3 cellular contexts compared by ENCODE assay signal in the genomic region with DNA sequence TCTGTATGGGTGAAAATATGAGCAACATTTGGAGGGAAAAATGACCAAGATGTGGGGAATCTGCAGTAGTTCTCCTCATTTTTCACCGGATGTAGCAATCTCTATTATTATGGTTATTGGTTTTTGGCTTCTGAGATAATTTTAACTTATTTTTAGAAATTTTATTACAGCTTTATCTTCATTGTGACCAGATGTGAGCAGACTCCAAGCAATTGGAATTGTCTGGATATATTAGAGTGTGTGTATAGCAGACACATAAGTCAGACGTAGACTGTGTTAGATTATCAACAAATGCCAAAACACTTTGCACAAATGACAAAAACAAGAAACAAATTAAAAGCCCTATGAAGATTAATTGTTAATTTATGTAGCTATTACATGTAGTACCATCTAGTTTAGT.
"Had no signal": no experiment of that assay in that cellular context is flagged by ENCODE, and none has a peak within 500 bp of the region (broad histone marks: within the 10 kb centered on the region; RNA-seq: fewer than 3 reads in every experiment).

No MANE protein-coding gene starts in this region.

- DNase-seq: GDM1, GF-D8 had no signal

- H3K4me3 ChIP-seq: GM12878 had no signal

- ATAC-seq: GM12878 had no signal
